ENCODE assay signal across 13 cellular contexts in genomic region chr3:170331143-170331542, GRCh38. TPM values are rescaled to one million over a fixed set of nuclear protein-coding genes. Genes with fewer than 3 reads are reported as not detected.
DNase-seq lines count a peak whose midpoint lies in the region; ATAC-seq and TF ChIP-seq lines count a peak whose summit lies in the region.
"Had no signal": no experiment of that assay in that cellular context is flagged by ENCODE, and none has a peak within 500 bp of the region (broad histone marks: within the 10 kb centered on the region; RNA-seq: fewer than 3 reads in every experiment).

No MANE protein-coding gene starts in this region.

- H3K36me3 ChIP-seq in Loucy (ENCODE audit: insufficient read depth, low read length), result no peaks in the 10 kb centered on the region
- H3K36me3 ChIP-seq: SJSA1 had no signal

- H3F3A ChIP-seq in Loucy (ENCODE audit: low read depth), result no peaks in the 10 kb centered on the region

- no peaks in the 10 kb centered on the region for H3K79me2 ChIP-seq in Loucy (ENCODE audit: insufficient read depth, low read length)

- H3K27me3 Mint-ChIP-seq in stimulated activated naive B cell treated with anti-CD40 and anti-IgM and Interleukin-4, amounts not matched to agents 10 μg/mL and 1 μg/mL and 100 μg/mL, for 72 hours, result no peaks in the 10 kb centered on the region
- H3K27me3 Mint-ChIP-seq: activated CD4-positive, alpha-beta T cell treated with anti-CD3 and anti-CD28 coated beads for 36 hours; central memory CD8-positive, alpha-beta T cell had no signal

- H3K4me2 ChIP-seq in Loucy (ENCODE audit: low read depth, low read length, poor library complexity, severe bottlenecking), result peak overlapping the region; percentile 49

- H3K27me3 ChIP-seq in Loucy (ENCODE audit: insufficient read depth, low read length, poor library complexity, severe bottlenecking), result no peaks in the 10 kb centered on the region
- H3K27me3 ChIP-seq: SJSA1 had no signal

- peak; percentile 53 for ATAC-seq in GM19328 (IDR thresholded peaks at IDR 0.05; ENCODE audit: unreplicated experiment)
- peak; percentile 94 to 97 for ATAC-seq in stimulated activated naive B cell treated with anti-CD40 and anti-IgM and Interleukin-4, amounts not matched to agents 10 μg/mL and 1 μg/mL and 100 μg/mL, for 72 hours (replicated peaks)

- peak overlapping the region in 1 of 2 donors; percentile 37 for H3K4me3 Mint-ChIP-seq in stimulated activated naive B cell treated with anti-CD40 and anti-IgM and Interleukin-4, amounts not matched to agents 10 μg/mL and 1 μg/mL and 100 μg/mL, for 72 hours
- H3K4me3 Mint-ChIP-seq: activated CD4-positive, alpha-beta T cell treated with anti-CD3 and anti-CD28 coated beads for 36 hours; central memory CD8-positive, alpha-beta T cell; neural crest cell had no signal

- no peak overlapping the region for H3K4me3 ChIP-seq in Loucy (ENCODE audit: low read length, poor library complexity, severe bottlenecking)
- H3K4me3 ChIP-seq: SJSA1 had no signal

- TF ChIP-seq CTCF in Loucy (conservative IDR thresholded peaks at IDR 0.05; ENCODE audit: low read length), result no peak

- H3K36me3 Mint-ChIP-seq in stimulated activated naive B cell treated with anti-CD40 and anti-IgM and Interleukin-4, amounts not matched to agents 10 μg/mL and 1 μg/mL and 100 μg/mL, for 72 hours, result no peaks in the 10 kb centered on the region

- DNase-seq in dermis blood vessel endothelial cell, result peak; percentile 81
- peak; percentile 24 for DNase-seq in stimulated activated naive B cell treated with anti-CD40 and anti-IgM and Interleukin-4, amounts not matched to agents 10 μg/mL and 1 μg/mL and 100 μg/mL, for 72 hours
- DNase-seq in DMS114 treated with DMSO at 0.1 percent for 48 hours (lab: John Stamatoyannopoulos, UW; ENCODE audit: unreplicated experiment), result no peak
- DNase-seq in HUDEP-2 (lab: John Stamatoyannopoulos, UW; ENCODE audit: unreplicated experiment in 76 of 76), result no peak
- DNase-seq in stimulated activated naive CD4-positive, alpha-beta T cell treated with Interleukin-2 at 50 U/mL for 16 hours (lab: John Stamatoyannopoulos, UW), result no peak
- DNase-seq: activated CD4-positive, alpha-beta T cell treated with anti-CD3 and anti-CD28 coated beads for 36 hours; DMS 273 treated with DMSO at 0.1 percent for 48 hours; NCI-H446 treated with DMSO at 0.1 percent for 48 hours had no signal

- no peaks in the 10 kb centered on the region; the same call in 1 of the 2 replicates for H3K9me3 ChIP-seq in Loucy (ENCODE audit: insufficient read depth, low read depth, low read length)
- H3K9me3 ChIP-seq: SJSA1 had no signal

- H3K4me1 Mint-ChIP-seq in stimulated activated naive B cell treated with anti-CD40 and anti-IgM and Interleukin-4, amounts not matched to agents 10 μg/mL and 1 μg/mL and 100 μg/mL, for 72 hours, result peaks cover 14 to 26% of the 10 kb centered on the region in 2 donors
- H3K4me1 Mint-ChIP-seq: activated CD4-positive, alpha-beta T cell treated with anti-CD3 and anti-CD28 coated beads for 36 hours; central memory CD8-positive, alpha-beta T cell had no signal

- H4K20me1 ChIP-seq in Loucy (ENCODE audit: insufficient read depth, low read length, poor library complexity, severe bottlenecking), result no peaks in the 10 kb centered on the region

- H3K27ac Mint-ChIP-seq in stimulated activated naive B cell treated with anti-CD40 and anti-IgM and Interleukin-4, amounts not matched to agents 10 μg/mL and 1 μg/mL and 100 μg/mL, for 72 hours, result no peak overlapping the region
- H3K27ac Mint-ChIP-seq: activated CD4-positive, alpha-beta T cell treated with anti-CD3 and anti-CD28 coated beads for 36 hours had no signal

- H3K9me3 Mint-ChIP-seq in stimulated activated naive B cell treated with anti-CD40 and anti-IgM and Interleukin-4, amounts not matched to agents 10 μg/mL and 1 μg/mL and 100 μg/mL, for 72 hours, result peaks cover 0 to 3% of the 10 kb centered on the region in 2 donors
- H3K9me3 Mint-ChIP-seq: central memory CD8-positive, alpha-beta T cell had no signal

- H3K4me1 ChIP-seq in Loucy (ENCODE audit: insufficient read depth, low read length, poor library complexity, severe bottlenecking), result peaks cover 17% of the 10 kb centered on the region

- no peaks in the 10 kb centered on the region for H3K9me2 ChIP-seq in Loucy (replicated peaks; ENCODE audit: low read depth, low read length)

- H3K9ac ChIP-seq in Loucy (ENCODE audit: low read depth, low read length, poor library complexity, severe bottlenecking), result no peak overlapping the region

- no peak overlapping the region for H2AFZ ChIP-seq in Loucy (ENCODE audit: low read length)

RNA-seq across cellular contexts. Expression of gene SKIL, which starts 26.4 kb away (rescaled TPM):
- 79.1 and 84.1 TPM in 2 replicates for total RNA-seq in dermis blood vessel endothelial cell

Comparison
In these comparisons a context has a peak if more than half of its experiments do, and no peak if none do; other contexts are left out.
1. DNase-seq: peak in dermis blood vessel endothelial cell (single experiment) and stimulated activated naive B cell treated with anti-CD40 and anti-IgM and Interleukin-4, amounts not matched to agents 10 μg/mL and 1 μg/mL and 100 μg/mL, for 72 hours (single experiment); none in DMS114 treated with DMSO at 0.1 percent for 48 hours (single experiment), HUDEP-2 (0 of 76) and stimulated activated naive CD4-positive, alpha-beta T cell treated with Interleukin-2 at 50 U/mL for 16 hours (single experiment).